In genomic region chr3:177122183-177122856, GRCh38 we compare ENCODE assay signal across 24 cellular contexts.
DNase-seq lines count a peak whose midpoint lies in the region; ATAC-seq and TF ChIP-seq lines count a peak whose summit lies in the region.
"Had no signal": no experiment of that assay in that cellular context is flagged by ENCODE, and none has a peak within 500 bp of the region (broad histone marks: within the 10 kb centered on the region; RNA-seq: fewer than 3 reads in every experiment).

No MANE protein-coding gene starts in this region.

- no peaks in the 10 kb centered on the region for H3K27me3 Mint-ChIP-seq in activated CD4-positive, alpha-beta T cell treated with anti-CD3 and anti-CD28 coated beads, Interleukin-2, amount 10 ng/mL, durations not matched to agents 24 days and 14 days
- H3K27me3 Mint-ChIP-seq in activated CD4-positive, alpha-beta T cell treated with anti-CD3 and anti-CD28 coated beads for 36 hours = no peaks in the 10 kb centered on the region
- H3K27me3 Mint-ChIP-seq in WTC11 (ENCODE audit: low read depth) = no peaks in the 10 kb centered on the region
- H3K27me3 Mint-ChIP-seq: activated CD4-positive, alpha-beta T cell treated with anti-CD3 and anti-CD28 coated beads, Interleukin-2, amount 10 ng/mL, durations not matched to agents 7 days and 5 days; activated T-cell treated with anti-CD3 and anti-CD28 coated beads, Interleukin-2, amount 50 U/mL, for 24 hours had no signal

- peak overlapping the region; percentile 14 for H3K27ac Mint-ChIP-seq in activated CD4-positive, alpha-beta T cell treated with anti-CD3 and anti-CD28 coated beads, Interleukin-2, amount 10 ng/mL, durations not matched to agents 24 days and 14 days
- no peak overlapping the region for H3K27ac Mint-ChIP-seq in activated CD4-positive, alpha-beta T cell treated with anti-CD3 and anti-CD28 coated beads for 36 hours
- H3K27ac Mint-ChIP-seq in WTC11 = peak overlapping the region; percentile 24; the same call in 1 of the 2 replicates
- H3K27ac Mint-ChIP-seq: activated CD4-positive, alpha-beta T cell treated with anti-CD3 and anti-CD28 coated beads, Interleukin-2, amount 10 ng/mL, durations not matched to agents 7 days and 5 days; activated T-cell treated with anti-CD3 and anti-CD28 coated beads, Interleukin-2, amount 50 U/mL, for 24 hours; neural progenitor cell had no signal

- POLR2A ChIA-PET in activated CD4-positive, alpha-beta T cell treated with anti-CD3 and anti-CD28 coated beads for 36 hours (lab: Charles Lee) = no interaction called here
- POLR2A ChIA-PET in WTC11 (lab: Charles Lee) = interaction anchor here (0.5 kb wide), 1 partner anchor 67 kb away, joined by 3 read pairs; no protein-coding TSS in a partner anchor

- H3K36me3 Mint-ChIP-seq in activated CD4-positive, alpha-beta T cell treated with anti-CD3 and anti-CD28 coated beads, Interleukin-2, amount 10 ng/mL, durations not matched to agents 24 days and 14 days (ENCODE audit: low read depth) = peaks cover 52% of the 10 kb centered on the region
- H3K36me3 Mint-ChIP-seq in activated CD4-positive, alpha-beta T cell treated with anti-CD3 and anti-CD28 coated beads for 36 hours (ENCODE audit: low read depth) = peaks cover 25% of the 10 kb centered on the region
- H3K36me3 Mint-ChIP-seq in WTC11 = no peaks in the 10 kb centered on the region

- intact Hi-C loops in activated CD4-positive, alpha-beta T cell treated with anti-CD3 and anti-CD28 coated beads, Interleukin-2, amount 10 ng/mL, durations not matched to agents 24 days and 14 days (cut with micrococcal nuclease) = no loop called here
- intact Hi-C loops in activated CD4-positive, alpha-beta T cell treated with anti-CD3 and anti-CD28 coated beads for 36 hours (cut with DNase I, micrococcal nuclease) = loop anchor here (5.0 kb wide), 3 partner anchors 65 to 235 kb away; partner anchors contain the start of gene TBL1XR1 (in 1 of the 2)

- DNase-seq in activated CD4-positive, alpha-beta T cell treated with anti-CD3 and anti-CD28 coated beads, Interleukin-2, amount 10 ng/mL, durations not matched to agents 24 days and 14 days = no peak
- no peak for DNase-seq in activated CD4-positive, alpha-beta T cell treated with anti-CD3 and anti-CD28 coated beads for 36 hours
- DNase-seq in WTC11 (ENCODE audit: low spot score) (no peak), kidney glomerular epithelial cell (lab: John Stamatoyannopoulos, UW) (peak; percentile 56), renal cortical epithelial cell (ENCODE audit: low read depth) (peak; percentile 65), NCI-H69 (lab: John Stamatoyannopoulos, UW) (no peak), H4 (ENCODE audit: low spot score) (no peak), G401 (ENCODE audit: low spot score) (no peak)
- DNase-seq: activated CD4-positive, alpha-beta T cell treated with anti-CD3 and anti-CD28 coated beads, Interleukin-2, amount 10 ng/mL, durations not matched to agents 7 days and 5 days; activated gamma-delta T cell; activated T-cell treated with anti-CD3 and anti-CD28 coated beads, Interleukin-2, amount 50 U/mL, for 24 hours; AML-193; COR-L47; DMS79 treated with DMSO at 0.1 percent for 48 hours; effector CD4-positive, alpha-beta T cell; heart left ventricle; lower lobe of right lung; NCI-H1436; NCI-H2081 treated with DMSO at 0.1 percent for 48 hours; posterior cingulate gyrus; SK-N-SH; stimulated activated naive CD4-positive, alpha-beta T cell treated with Interleukin-2 at 50 U/mL for 16 hours had no signal

- TF ChIP-seq CTCF in WTC11 (IDR thresholded peaks at IDR 0.05) = no peak

- no peak overlapping the region for H3K4me3 Mint-ChIP-seq in activated CD4-positive, alpha-beta T cell treated with anti-CD3 and anti-CD28 coated beads, Interleukin-2, amount 10 ng/mL, durations not matched to agents 24 days and 14 days
- no peak overlapping the region for H3K4me3 Mint-ChIP-seq in activated CD4-positive, alpha-beta T cell treated with anti-CD3 and anti-CD28 coated beads for 36 hours
- H3K4me3 Mint-ChIP-seq in WTC11 = no peak overlapping the region
- H3K4me3 Mint-ChIP-seq: activated CD4-positive, alpha-beta T cell treated with anti-CD3 and anti-CD28 coated beads, Interleukin-2, amount 10 ng/mL, durations not matched to agents 7 days and 5 days; activated T-cell treated with anti-CD3 and anti-CD28 coated beads, Interleukin-2, amount 50 U/mL, for 24 hours; brain; neural progenitor cell had no signal

- no peak for ATAC-seq in activated CD4-positive, alpha-beta T cell treated with anti-CD3 and anti-CD28 coated beads for 36 hours
- ATAC-seq in WTC11 = no peak
- ATAC-seq: heart left ventricle, lower lobe of right lung had no signal

- peaks cover 14% of the 10 kb centered on the region for H3K9me3 Mint-ChIP-seq in activated CD4-positive, alpha-beta T cell treated with anti-CD3 and anti-CD28 coated beads, Interleukin-2, amount 10 ng/mL, durations not matched to agents 24 days and 14 days
- peaks cover 5% of the 10 kb centered on the region for H3K9me3 Mint-ChIP-seq in activated CD4-positive, alpha-beta T cell treated with anti-CD3 and anti-CD28 coated beads for 36 hours (ENCODE audit: low read depth)
- H3K9me3 Mint-ChIP-seq in WTC11 = no peaks in the 10 kb centered on the region

- CTCF ChIA-PET in activated CD4-positive, alpha-beta T cell treated with anti-CD3 and anti-CD28 coated beads for 36 hours (lab: Charles Lee) = interaction anchor here (1.2 kb wide), 2 partner anchors 23 to 28 kb away, joined by 4 to 5 read pairs; no protein-coding TSS in a partner anchor
- CTCF ChIA-PET in WTC11 (lab: Charles Lee) = no interaction called here

- in situ Hi-C loops in G401 (cut with HindIII; ENCODE audit: low sequenced_read_pairs) = no loop called here

- peaks cover 37% of the 10 kb centered on the region for H3K4me1 Mint-ChIP-seq in activated CD4-positive, alpha-beta T cell treated with anti-CD3 and anti-CD28 coated beads, Interleukin-2, amount 10 ng/mL, durations not matched to agents 24 days and 14 days
- peaks cover 90% of the 10 kb centered on the region for H3K4me1 Mint-ChIP-seq in activated CD4-positive, alpha-beta T cell treated with anti-CD3 and anti-CD28 coated beads for 36 hours
- H3K4me1 Mint-ChIP-seq in WTC11 = peaks cover 90% of the 10 kb centered on the region
- H3K4me1 Mint-ChIP-seq: neural progenitor cell had no signal

TF ChIP-seq in WTC11, 78 proteins besides CTCF, POLR2A, EP300 and RAD21 (continues in another document):
- TF ChIP-seq, protein P1, sequence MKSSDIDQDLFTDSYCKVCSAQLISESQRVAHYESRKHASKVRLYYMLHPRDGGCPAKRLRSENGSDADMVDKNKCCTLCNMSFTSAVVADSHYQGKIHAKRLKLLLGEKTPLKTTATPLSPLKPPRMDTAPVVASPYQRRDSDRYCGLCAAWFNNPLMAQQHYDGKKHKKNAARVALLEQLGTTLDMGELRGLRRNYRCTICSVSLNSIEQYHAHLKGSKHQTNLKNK (CRISPR knock-in tag; IDR thresholded peaks at IDR 0.05) = no peak
- TF ChIP-seq SOX15 (CRISPR knock-in tag; IDR thresholded peaks at IDR 0.05) (no peak), TEAD4 (CRISPR knock-in tag; IDR thresholded peaks at IDR 0.05) (no peak), ATF6 (CRISPR knock-in tag; IDR thresholded peaks at IDR 0.05) (no peak), ZNF281 (CRISPR knock-in tag; IDR thresholded peaks at IDR 0.05) (no peak), ZNF671 (CRISPR knock-in tag; IDR thresholded peaks at IDR 0.05) (no peak), FOXP1 (CRISPR knock-in tag; IDR thresholded peaks at IDR 0.05; ENCODE audit: borderline replicate concordance) (no peak)
- TF ChIP-seq, protein P2, sequence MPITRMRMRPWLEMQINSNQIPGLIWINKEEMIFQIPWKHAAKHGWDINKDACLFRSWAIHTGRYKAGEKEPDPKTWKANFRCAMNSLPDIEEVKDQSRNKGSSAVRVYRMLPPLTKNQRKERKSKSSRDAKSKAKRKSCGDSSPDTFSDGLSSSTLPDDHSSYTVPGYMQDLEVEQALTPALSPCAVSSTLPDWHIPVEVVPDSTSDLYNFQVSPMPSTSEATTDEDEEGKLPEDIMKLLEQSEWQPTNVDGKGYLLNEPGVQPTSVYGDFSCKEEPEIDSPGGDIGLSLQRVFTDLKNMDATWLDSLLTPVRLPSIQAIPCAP (CRISPR knock-in tag; IDR thresholded peaks at IDR 0.05) = no peak

Comparison
In these comparisons a context has a peak if more than half of its experiments do, and no peak if none do; other contexts are left out.
1. DNase-seq: peak in kidney glomerular epithelial cell (single experiment) and renal cortical epithelial cell (single experiment); none in activated CD4-positive, alpha-beta T cell treated with anti-CD3 and anti-CD28 coated beads, Interleukin-2, amount 10 ng/mL, durations not matched to agents 24 days and 14 days (single experiment), activated CD4-positive, alpha-beta T cell treated with anti-CD3 and anti-CD28 coated beads for 36 hours (single experiment), WTC11 (single experiment), NCI-H69 (single experiment), H4 (single experiment) and G401 (single experiment).